9 cellular contexts compared by ENCODE assay signal in genomic region chr9:37943329-37944265, GRCh38. TPM values are rescaled to one million over a fixed set of nuclear protein-coding genes. Genes with fewer than 3 reads are reported as not detected.
DNase-seq lines count a peak whose midpoint lies in the region; ATAC-seq and TF ChIP-seq lines count a peak whose summit lies in the region.
"Had no signal": no experiment of that assay in that cellular context is flagged by ENCODE, and none has a peak within 500 bp of the region (broad histone marks: within the 10 kb centered on the region; RNA-seq: fewer than 3 reads in every experiment).

No MANE protein-coding gene starts in this region.

- no peak for TF ChIP-seq CTCF in upper lobe of left lung (IDR thresholded peaks at IDR 0.05)

- H3K27ac ChIP-seq in layer of hippocampus (ENCODE audit: low read depth, low read length), result peak overlapping the region; percentile 1
- H3K27ac ChIP-seq in upper lobe of left lung, result peak overlapping the region; percentile 65 to 80 (median 73)

- peaks cover 18 to 67% (median 47%) of the 10 kb centered on the region in 4 donors for H3K4me1 ChIP-seq in upper lobe of left lung

- ATAC-seq in upper lobe of left lung (ENCODE audit: low FRiP score in 2 of 2) (peak; percentile 61 to 78), GM21381 (IDR thresholded peaks at IDR 0.05; ENCODE audit: unreplicated experiment) (no peak), GM21423 (IDR thresholded peaks at IDR 0.05; ENCODE audit: unreplicated experiment) (no peak), GM18502 (IDR thresholded peaks at IDR 0.05; ENCODE audit: poor library complexity, unreplicated experiment) (no peak)

- WGBS in upper lobe of left lung, 2 donors, result 50 to 65% methylated on average over 8 to 12 of the region's 12 CpGs

- H3K4me3 ChIP-seq in upper lobe of left lung, result no peak overlapping the region

- TF ChIP-seq POLR2A in upper lobe of left lung (IDR thresholded peaks at IDR 0.05), result no peak

- no peak for TF ChIP-seq EP300 in upper lobe of left lung (IDR thresholded peaks at IDR 0.05)

- no peaks in the 10 kb centered on the region for H3K27me3 ChIP-seq in layer of hippocampus (ENCODE audit: control insufficient read depth, insufficient read depth, low read length)
- no peaks in the 10 kb centered on the region for H3K27me3 ChIP-seq in upper lobe of left lung

- H3K36me3 ChIP-seq in upper lobe of left lung, result peaks cover 0 to 42% (median 7%) of the 10 kb centered on the region in 4 donors

- no peaks in the 10 kb centered on the region for H3K9me3 ChIP-seq in upper lobe of left lung

- DNase-seq in HS-27A (ENCODE audit: low read depth) (peak; percentile 91), cerebellar cortex (ENCODE audit: low spot score) (peak; percentile 11), upper lobe of left lung (peak in 1 of 2 donors; percentile 68)
- DNase-seq in activated CD4-positive, alpha-beta T cell treated with anti-CD3 and anti-CD28 coated beads for 4 hours, result no peak
- DNase-seq: SHP77 had no signal

RNA-seq across cellular contexts. Expression of gene SLC25A51, which starts 39.7 kb away (rescaled TPM):
- total RNA-seq in upper lobe of left lung, result 10 to 100 TPM; 19.4 to 51.4 (median 31.9) TPM

Comparison
In these comparisons a context has a peak if more than half of its experiments do, and no peak if none do; other contexts are left out.
1. DNase-seq: peak in HS-27A (single experiment) and cerebellar cortex (single experiment); none in activated CD4-positive, alpha-beta T cell treated with anti-CD3 and anti-CD28 coated beads for 4 hours (0 of 2).
2. ATAC-seq: peak in upper lobe of left lung (2 of 2); none in GM21381 (single experiment), GM21423 (single experiment) and GM18502 (single experiment).